8 cellular contexts compared by ENCODE assay signal in genomic region chr19:49929121-49929610, GRCh38. TPM values are rescaled to one million over a fixed set of nuclear protein-coding genes. Genes with fewer than 3 reads are reported as not detected.
DNase-seq lines count a peak whose midpoint lies in the region; TF ChIP-seq lines count a peak whose summit lies in the region.

Gene ATF5 (plus strand): TSS chr19:49929205. CDS start chr19:49930851, 1,646 bp downstream.
Gene NUP62 (minus strand): TSS chr19:49929504. CDS start chr19:49909807, 19,697 bp downstream.

- peaks cover 20% of the 10 kb centered on the region; the same call in 1 of the 2 replicates for H3K4me1 ChIP-seq in HAP-1
- H3K4me1 ChIP-seq in MM.1S (ENCODE audit: low read length): peaks cover 17% of the 10 kb centered on the region
- peaks cover 12% of the 10 kb centered on the region for H3K4me1 ChIP-seq in SJSA1 (replicated peaks)
- peaks cover 11 to 18% of the 10 kb centered on the region in 2 experiments for H3K4me1 ChIP-seq in neutrophil (ENCODE audit: control insufficient read depth in 1 of 2, insufficient read depth in 1 of 2, low read depth in 1 of 2, low read length in 1 of 2)

- H4K20me1 ChIP-seq in MM.1S (ENCODE audit: insufficient read depth, low read length): peaks cover 6% of the 10 kb centered on the region; the same call in 1 of the 2 replicates

- H3K9me3 ChIP-seq in HAP-1 (no peaks in the 10 kb centered on the region), MM.1S (replicated peaks; ENCODE audit: insufficient read depth, low read length) (no peaks in the 10 kb centered on the region), SJSA1 (replicated peaks) (no peaks in the 10 kb centered on the region), neutrophil (no peaks in the 10 kb centered on the region)

- peak within 1 kb of the TSS; percentile 95 for H3K9ac ChIP-seq in MM.1S (ENCODE audit: low read length)

- peak within 1 kb of the TSS; percentile 90 for H3K27ac ChIP-seq in MM.1S (ENCODE audit: low read length)
- H3K27ac ChIP-seq in SJSA1: peak within 1 kb of the TSS; percentile 97
- peak within 1 kb of the TSS; percentile 88 for H3K27ac ChIP-seq in neutrophil
- H3K27ac ChIP-seq in substantia nigra (ENCODE audit: low read depth, low read length, poor library complexity, severe bottlenecking): peak within 1 kb of the TSS; percentile 95

- peaks cover 36% of the 10 kb centered on the region for H3K36me3 ChIP-seq in HAP-1 (replicated peaks)
- H3K36me3 ChIP-seq in MM.1S (replicated peaks; ENCODE audit: insufficient read depth, low read length): peaks cover 12% of the 10 kb centered on the region
- H3K36me3 ChIP-seq in SJSA1: peaks cover 64% of the 10 kb centered on the region
- H3K36me3 ChIP-seq in neutrophil: peaks cover 7% of the 10 kb centered on the region

- H3F3A ChIP-seq in MM.1S (ENCODE audit: insufficient read depth, low read length): peaks cover 3% of the 10 kb centered on the region

- H3K79me2 ChIP-seq in MM.1S (ENCODE audit: low read length): peaks cover 52% of the 10 kb centered on the region

- H3K9me2 ChIP-seq in MM.1S (replicated peaks; ENCODE audit: insufficient read depth, low read length): no peaks in the 10 kb centered on the region

- DNase-seq in GDM1 (lab: John Stamatoyannopoulos, UW) (peak; percentile 82), HAP-1 (ENCODE audit: low spot score in 2 of 2) (peak; percentile 85 to 95), MM.1S (peak; percentile 93), SJSA1 (ENCODE audit: low read depth in 1 of 2, low spot score in 2 of 2) (peak; percentile 92 to 96), foreskin melanocyte (peak; percentile 49), substantia nigra (lab: John Stamatoyannopoulos, UW) (peak in 47 of 49 donors; percentile 51 to 97 (median 85))
- DNase-seq in activated naive CD4-positive, alpha-beta T cell (lab: John Stamatoyannopoulos, UW): peak; percentile 91 to 96 (median 92)

- H2AFZ ChIP-seq in MM.1S (ENCODE audit: low read length): peak within 1 kb of the TSS; percentile 63

- peak within 1 kb of the TSS; percentile 93 for H3K4me2 ChIP-seq in MM.1S (ENCODE audit: low read depth, low read length)

- in situ Hi-C loops in HAP-1 (cut with MboI; ENCODE audit: low sequenced_read_pairs): no loop called here

- H3K27me3 ChIP-seq in HAP-1 (ENCODE audit: low read depth): no peaks in the 10 kb centered on the region
- no peaks in the 10 kb centered on the region for H3K27me3 ChIP-seq in MM.1S (replicated peaks; ENCODE audit: insufficient read depth, low read length)
- no peaks in the 10 kb centered on the region for H3K27me3 ChIP-seq in SJSA1 (replicated peaks)
- H3K27me3 ChIP-seq in neutrophil: peaks cover 5% of the 10 kb centered on the region

- TF ChIP-seq CTCF in MM.1S (IDR thresholded peaks at IDR 0.05; ENCODE audit: low read length) (no peak), neutrophil (IDR thresholded peaks at IDR 0.05) (no peak)

- H3K4me3 ChIP-seq in HAP-1 (peak within 1 kb of the TSS; percentile 72), MM.1S (ENCODE audit: low read length) (peak within 1 kb of the TSS; percentile 86), SJSA1 (peak within 1 kb of the TSS; percentile 79), neutrophil (ENCODE audit: low read depth in 1 of 2, low read length in 1 of 2) (peak within 1 kb of the TSS; percentile 63 to 97)

RNA-seq across cellular contexts. Expression of gene ATF5, which starts in this region (rescaled TPM):
- 14.8 and 19.9 TPM in 2 replicates for total RNA-seq in SJSA1 (2014; rRNA removed; shearing (Covaris generic))

RNA-seq across cellular contexts. Expression of gene NUP62, which starts in this region (rescaled TPM):
- total RNA-seq in SJSA1 (2014; rRNA removed; shearing (Covaris generic)): 64.8 and 80.3 TPM in 2 replicates

Comparison
In these comparisons a context has a peak if more than half of its experiments do, and no peak if none do; other contexts are left out.
1. Peak in every context shown above with its lines: DNase-seq, H3K4me3 ChIP-seq and H3K27ac ChIP-seq.